ENCODE assay signal across 2 cellular contexts in genomic region chr22:21606775-21607174, GRCh38.
A peak's percentile ranks its signal among the peaks of the same experiment; 100 is the strongest.
TF ChIP-seq lines count a peak whose summit lies in the region.

No MANE protein-coding gene starts in this region.

TF ChIP-seq in HCT116, 20 proteins besides CTCF, POLR2A, EP300 and RAD21:
- no peak for TF ChIP-seq REST (IDR thresholded peaks at IDR 0.05; ENCODE audit: low read depth)
- no peak for TF ChIP-seq SRF (IDR thresholded peaks at IDR 0.05; ENCODE audit: low read depth)
- no peak for TF ChIP-seq ZFX (IDR thresholded peaks at IDR 0.05)
- TF ChIP-seq EZH2phosphoT487 (IDR thresholded peaks at IDR 0.05; ENCODE audit: borderline replicate concordance): no peak
- TF ChIP-seq ELF1 (IDR thresholded peaks at IDR 0.05; ENCODE audit: borderline replicate concordance, low read depth): no peak
- TF ChIP-seq MAX (IDR thresholded peaks at IDR 0.05): no peak
- TF ChIP-seq EZH2 (IDR thresholded peaks at IDR 0.05): no peak
- no peak for TF ChIP-seq CEBPB (IDR thresholded peaks at IDR 0.05; ENCODE audit: low read depth)
- no peak for TF ChIP-seq ZBTB33 (IDR thresholded peaks at IDR 0.05; ENCODE audit: extremely low read depth, insufficient replicate concordance, low read length)
- no peak for TF ChIP-seq ZNF274 (IDR thresholded peaks at IDR 0.05; ENCODE audit: low read depth, low read length)

TF ChIP-seq in K562, 482 proteins besides CTCF, POLR2A, EP300 and RAD21 (continues in another document):
- TF ChIP-seq JUN (IDR thresholded peaks at IDR 0.05; ENCODE audit: borderline replicate concordance, low read depth, low read length): peak; percentile 48
- no peak for TF ChIP-seq JUN (CRISPR knock-in tag; IDR thresholded peaks at IDR 0.05; ENCODE audit: borderline replicate concordance)
- 0 out of 2 replicates have a peak, but pooled peaks have one; percentile 64 for TF ChIP-seq ZNF785 (CRISPR knock-in tag; IDR thresholded peaks at IDR 0.05)
- TF ChIP-seq ATF3 (IDR thresholded peaks at IDR 0.05): no peak
- 0 out of 2 replicates have a peak, but pooled peaks have one; percentile 26 for TF ChIP-seq ATF3 (CRISPR knock-in tag; conservative IDR thresholded peaks at IDR 0.05)
- no peak for TF ChIP-seq EGR1 (conservative IDR thresholded peaks at IDR 0.05)
- no peak for TF ChIP-seq ZBTB34 (CRISPR knock-in tag; IDR thresholded peaks at IDR 0.05)
- TF ChIP-seq MCM2 (IDR thresholded peaks at IDR 0.05; ENCODE audit: low read depth): no peak
- TF ChIP-seq ZNF124 (CRISPR knock-in tag; IDR thresholded peaks at IDR 0.05): 0 out of 2 replicates have a peak, but pooled peaks have one; percentile 4
- no peak for TF ChIP-seq MGA (IDR thresholded peaks at IDR 0.05)
- TF ChIP-seq HDGF (IDR thresholded peaks at IDR 0.05): no peak
- TF ChIP-seq NFIC (IDR thresholded peaks at IDR 0.05): no peak
- TF ChIP-seq, protein P1, sequence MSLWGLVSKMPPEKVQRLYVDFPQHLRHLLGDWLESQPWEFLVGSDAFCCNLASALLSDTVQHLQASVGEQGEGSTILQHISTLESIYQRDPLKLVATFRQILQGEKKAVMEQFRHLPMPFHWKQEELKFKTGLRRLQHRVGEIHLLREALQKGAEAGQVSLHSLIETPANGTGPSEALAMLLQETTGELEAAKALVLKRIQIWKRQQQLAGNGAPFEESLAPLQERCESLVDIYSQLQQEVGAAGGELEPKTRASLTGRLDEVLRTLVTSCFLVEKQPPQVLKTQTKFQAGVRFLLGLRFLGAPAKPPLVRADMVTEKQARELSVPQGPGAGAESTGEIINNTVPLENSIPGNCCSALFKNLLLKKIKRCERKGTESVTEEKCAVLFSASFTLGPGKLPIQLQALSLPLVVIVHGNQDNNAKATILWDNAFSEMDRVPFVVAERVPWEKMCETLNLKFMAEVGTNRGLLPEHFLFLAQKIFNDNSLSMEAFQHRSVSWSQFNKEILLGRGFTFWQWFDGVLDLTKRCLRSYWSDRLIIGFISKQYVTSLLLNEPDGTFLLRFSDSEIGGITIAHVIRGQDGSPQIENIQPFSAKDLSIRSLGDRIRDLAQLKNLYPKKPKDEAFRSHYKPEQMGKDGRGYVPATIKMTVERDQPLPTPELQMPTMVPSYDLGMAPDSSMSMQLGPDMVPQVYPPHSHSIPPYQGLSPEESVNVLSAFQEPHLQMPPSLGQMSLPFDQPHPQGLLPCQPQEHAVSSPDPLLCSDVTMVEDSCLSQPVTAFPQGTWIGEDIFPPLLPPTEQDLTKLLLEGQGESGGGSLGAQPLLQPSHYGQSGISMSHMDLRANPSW (CRISPR knock-in tag; IDR thresholded peaks at IDR 0.05): peak; percentile 27; the same call in 1 of the 2 replicates
- TF ChIP-seq POLR2B (IDR thresholded peaks at IDR 0.05; ENCODE audit: low read depth, partially characterized antibody): no peak
- TF ChIP-seq TBL1XR1 (IDR thresholded peaks at IDR 0.05; ENCODE audit: low read length in 2 of 2): no peak
- peak; percentile 23; the same call in 1 of the 2 replicates for TF ChIP-seq MAFF (IDR thresholded peaks at IDR 0.05; ENCODE audit: low read length)
- no peak for TF ChIP-seq ARHGAP35 (IDR thresholded peaks at IDR 0.05; ENCODE audit: partially characterized antibody)
- no peak for TF ChIP-seq SAFB (IDR thresholded peaks at IDR 0.05; ENCODE audit: borderline replicate concordance, low read depth, low read length)
- TF ChIP-seq RBM39 (optimal IDR thresholded peaks at IDR 0.05; ENCODE audit: low read depth, low read length): no peak
- TF ChIP-seq HMGN3 (IDR thresholded peaks at IDR 0.05; ENCODE audit: borderline replicate concordance, extremely low read depth, insufficient read length, low read depth, low read length): no peak
- TF ChIP-seq SETDB1 (IDR thresholded peaks at IDR 0.05; ENCODE audit: low read length): peak; percentile 45
- no peak for TF ChIP-seq FOXA1 (IDR thresholded peaks at IDR 0.05; ENCODE audit: borderline replicate concordance)
- 0 out of 2 replicates have a peak, but pooled peaks have one; percentile 81 for TF ChIP-seq ZHX1 (conservative IDR thresholded peaks at IDR 0.05; ENCODE audit: low read length)
- TF ChIP-seq, protein P2, sequence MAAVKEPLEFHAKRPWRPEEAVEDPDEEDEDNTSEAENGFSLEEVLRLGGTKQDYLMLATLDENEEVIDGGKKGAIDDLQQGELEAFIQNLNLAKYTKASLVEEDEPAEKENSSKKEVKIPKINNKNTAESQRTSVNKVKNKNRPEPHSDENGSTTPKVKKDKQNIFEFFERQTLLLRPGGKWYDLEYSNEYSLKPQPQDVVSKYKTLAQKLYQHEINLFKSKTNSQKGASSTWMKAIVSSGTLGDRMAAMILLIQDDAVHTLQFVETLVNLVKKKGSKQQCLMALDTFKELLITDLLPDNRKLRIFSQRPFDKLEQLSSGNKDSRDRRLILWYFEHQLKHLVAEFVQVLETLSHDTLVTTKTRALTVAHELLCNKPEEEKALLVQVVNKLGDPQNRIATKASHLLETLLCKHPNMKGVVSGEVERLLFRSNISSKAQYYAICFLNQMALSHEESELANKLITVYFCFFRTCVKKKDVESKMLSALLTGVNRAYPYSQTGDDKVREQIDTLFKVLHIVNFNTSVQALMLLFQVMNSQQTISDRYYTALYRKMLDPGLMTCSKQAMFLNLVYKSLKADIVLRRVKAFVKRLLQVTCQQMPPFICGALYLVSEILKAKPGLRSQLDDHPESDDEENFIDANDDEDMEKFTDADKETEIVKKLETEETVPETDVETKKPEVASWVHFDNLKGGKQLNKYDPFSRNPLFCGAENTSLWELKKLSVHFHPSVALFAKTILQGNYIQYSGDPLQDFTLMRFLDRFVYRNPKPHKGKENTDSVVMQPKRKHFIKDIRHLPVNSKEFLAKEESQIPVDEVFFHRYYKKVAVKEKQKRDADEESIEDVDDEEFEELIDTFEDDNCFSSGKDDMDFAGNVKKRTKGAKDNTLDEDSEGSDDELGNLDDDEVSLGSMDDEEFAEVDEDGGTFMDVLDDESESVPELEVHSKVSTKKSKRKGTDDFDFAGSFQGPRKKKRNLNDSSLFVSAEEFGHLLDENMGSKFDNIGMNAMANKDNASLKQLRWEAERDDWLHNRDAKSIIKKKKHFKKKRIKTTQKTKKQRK (IDR thresholded peaks at IDR 0.05; ENCODE audit: borderline replicate concordance, low read depth, low read length): 0 out of 2 replicates have a peak, but pooled peaks have one; percentile 6
- TF ChIP-seq, protein P3, sequence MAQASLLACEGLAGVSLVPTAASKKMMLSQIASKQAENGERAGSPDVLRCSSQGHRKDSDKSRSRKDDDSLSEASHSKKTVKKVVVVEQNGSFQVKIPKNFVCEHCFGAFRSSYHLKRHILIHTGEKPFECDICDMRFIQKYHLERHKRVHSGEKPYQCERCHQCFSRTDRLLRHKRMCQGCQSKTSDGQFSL (CRISPR knock-in tag; IDR thresholded peaks at IDR 0.05): no peak
- TF ChIP-seq, protein P3 (tag; IDR thresholded peaks at IDR 0.05): no peak
- no peak for TF ChIP-seq MYC (IDR thresholded peaks at IDR 0.05; ENCODE audit: low read depth, low read length)
- TF ChIP-seq MYC (CRISPR knock-in tag; IDR thresholded peaks at IDR 0.05; ENCODE audit: borderline replicate concordance, low read depth): no peak
- TF ChIP-seq ZNF253 (CRISPR knock-in tag; conservative IDR thresholded peaks at IDR 0.05): no peak
